ENCODE assay signal across 15 cellular contexts in the genomic region with DNA sequence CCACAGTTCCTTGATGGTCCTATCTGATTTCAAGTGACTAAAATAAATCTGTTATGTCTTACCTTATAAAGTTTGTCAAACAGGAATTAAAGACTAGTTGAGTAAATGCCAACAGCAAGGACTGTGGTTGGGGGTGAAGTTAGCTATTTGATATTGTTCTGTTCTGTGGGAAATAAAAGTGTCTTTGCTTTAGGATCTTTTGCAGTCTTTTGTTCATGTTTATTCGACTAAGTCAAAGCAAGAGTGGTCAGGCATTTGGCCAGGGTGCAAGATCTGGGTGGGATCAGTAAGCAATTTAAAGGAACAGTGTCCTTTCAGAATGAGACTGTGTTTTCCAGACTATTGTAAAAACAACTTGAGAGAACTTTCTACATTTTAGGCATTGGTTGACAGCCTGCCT. TPM values are rescaled to one million over a fixed set of nuclear protein-coding genes. Genes with fewer than 3 reads are reported as not detected.
DNase-seq lines count a peak whose midpoint lies in the region; ATAC-seq, FAIRE-seq and TF ChIP-seq lines count a peak whose summit lies in the region.
"Had no signal": no experiment of that assay in that cellular context is flagged by ENCODE, and none has a peak within 500 bp of the region (broad histone marks: within the 10 kb centered on the region; RNA-seq: fewer than 3 reads in every experiment).

A gene (minus strand): TSS at position 186 of the 400 bp plus-strand sequence. CDS start 2,998 bp downstream, outside the sequence.

- H3K36me3 Mint-ChIP-seq in MCF 10A (ENCODE audit: insufficient read depth, unreplicated experiment) = no peaks in the 10 kb centered on the region

- H3K27me3 Mint-ChIP-seq in MCF 10A (ENCODE audit: insufficient read depth, unreplicated experiment) = no peaks in the 10 kb centered on the region

- H3K9me3 ChIP-seq in breast epithelium = no peaks in the 10 kb centered on the region
- H3K9me3 ChIP-seq in neuron (ENCODE audit: low read length) = no peaks in the 10 kb centered on the region
- no peaks in the 10 kb centered on the region for H3K9me3 ChIP-seq in tibial nerve
- no peaks in the 10 kb centered on the region for H3K9me3 ChIP-seq in Peyer's patch
- no peaks in the 10 kb centered on the region for H3K9me3 ChIP-seq in pancreas

- H3K4me1 Mint-ChIP-seq in MCF 10A (ENCODE audit: insufficient read depth, unreplicated experiment) = no peaks in the 10 kb centered on the region

- peak within 1 kb of the TSS; percentile 16 for H3K4me3 Mint-ChIP-seq in MCF 10A (ENCODE audit: unreplicated experiment)
- H3K4me3 Mint-ChIP-seq: H9 had no signal

- intact Hi-C loops in MCF 10A (cut with micrococcal nuclease) (no loop called here), breast epithelium (cut with DNase I; ENCODE audit: low total_unique reads) (loop anchor here (10.0 kb wide), 1 partner anchor 431 kb away; no protein-coding TSS in a partner anchor), pancreas (cut with DNase I) (no loop called here)

- H3K27me3 ChIP-seq in breast epithelium = no peaks in the 10 kb centered on the region
- H3K27me3 ChIP-seq in neuron (ENCODE audit: insufficient read depth, low read length) = no peaks in the 10 kb centered on the region
- H3K27me3 ChIP-seq in tibial nerve = no peaks in the 10 kb centered on the region
- H3K27me3 ChIP-seq in Peyer's patch = no peaks in the 10 kb centered on the region
- no peaks in the 10 kb centered on the region for H3K27me3 ChIP-seq in pancreas

- TF ChIP-seq CTCF in MCF 10A (IDR thresholded peaks at IDR 0.05; ENCODE audit: unreplicated experiment) (no peak), breast epithelium (IDR thresholded peaks at IDR 0.05) (no peak), astrocyte of the cerebellum (IDR thresholded peaks at IDR 0.05; ENCODE audit: low read depth, low read length, missing control alignments) (no peak), tibial nerve (IDR thresholded peaks at IDR 0.05) (no peak), Peyer's patch (IDR thresholded peaks at IDR 0.05) (no peak), pancreas (IDR thresholded peaks at IDR 0.05) (no peak)

- TF ChIP-seq EP300 in tibial nerve (IDR thresholded peaks at IDR 0.05) = no peak

- no peak within 1 kb of the TSS for H3K27ac ChIP-seq in breast epithelium
- H3K27ac ChIP-seq in tibial nerve = peak within 1 kb of the TSS; percentile 1 to 60 (median 32)
- H3K27ac ChIP-seq in Peyer's patch = no peak within 1 kb of the TSS
- no peak within 1 kb of the TSS for H3K27ac ChIP-seq in pancreas
- H3K27ac ChIP-seq: C4-2B had no signal

- ATAC-seq in pancreas = no peak

- H3K4me3 ChIP-seq in breast epithelium (no peak within 1 kb of the TSS), astrocyte of the cerebellum (ENCODE audit: low read depth, low read length) (no peak within 1 kb of the TSS), neuron (ENCODE audit: low read length) (no peak within 1 kb of the TSS), tibial nerve (peak within 1 kb of the TSS; percentile 3 to 41 (median 12)), Peyer's patch (no peak within 1 kb of the TSS), pancreas (no peak within 1 kb of the TSS)

- no peak for DNase-seq in MCF 10A (ENCODE audit: unreplicated experiment)
- DNase-seq in breast epithelium (ENCODE audit: low spot score in 2 of 2) = no peak
- DNase-seq in astrocyte of the cerebellum (ENCODE audit: low read depth) = peak; percentile 16
- no peak for DNase-seq in tibial nerve (ENCODE audit: low spot score in 2 of 2)
- DNase-seq in Peyer's patch = no peak
- DNase-seq in NK-92 (lab: John Stamatoyannopoulos, UW; ENCODE audit: unreplicated experiment) = no peak
- DNase-seq in pancreas = no peak
- DNase-seq: EL, H9, Karpas-422, MV-4-11, NCI-H146, NCI-H774 had no signal

- POLR2A ChIA-PET in MCF 10A (lab: Yijun Ruan, JAX) = interaction anchor here (0.6 to 1.9 kb wide), 6 partner anchors 12 to 354 kb away, joined by 3 to 8 read pairs (median 4); a partner anchor contains a TSS

- H3K4me1 ChIP-seq in breast epithelium (no peaks in the 10 kb centered on the region), neuron (ENCODE audit: insufficient read depth, low read length) (no peaks in the 10 kb centered on the region), tibial nerve (peaks cover 0 to 7% (median 0%) of the 10 kb centered on the region in 4 donors), Peyer's patch (no peaks in the 10 kb centered on the region), pancreas (no peaks in the 10 kb centered on the region)

- no TSS peak for BruUV-seq in MCF 10A (replicated peaks; lab: Mats Ljungman, UMichigan)

- H3K9me3 Mint-ChIP-seq in MCF 10A (ENCODE audit: unreplicated experiment) = no peaks in the 10 kb centered on the region
- H3K9me3 Mint-ChIP-seq: H9 had no signal

- no peak within 1 kb of the TSS for H3K27ac Mint-ChIP-seq in MCF 10A (ENCODE audit: low read depth, unreplicated experiment)

- in situ Hi-C loops in astrocyte of the cerebellum (cut with HindIII; ENCODE audit: low sequenced_read_pairs) = loop anchor here (10.0 kb wide), 1 partner anchor 111 kb away; no protein-coding TSS in a partner anchor

- H3K36me3 ChIP-seq in breast epithelium (no peaks in the 10 kb centered on the region), neuron (ENCODE audit: insufficient read depth, low read length) (no peaks in the 10 kb centered on the region), tibial nerve (no peaks in the 10 kb centered on the region), Peyer's patch (no peaks in the 10 kb centered on the region), pancreas (no peaks in the 10 kb centered on the region)

- CTCF ChIA-PET in MCF 10A (lab: Yijun Ruan, JAX) = interaction anchor here (1.6 to 2.0 kb wide), 2 partner anchors 97 to 112 kb away, joined by 4 to 13 read pairs; no protein-coding TSS in a partner anchor

- peak within 1 kb of the TSS; percentile 68 for H2AFZ ChIP-seq in neuron (ENCODE audit: low read depth, low read length)

- no peak for FAIRE-seq in pancreas (lab: Jason Lieb, UNC)

- WGBS in tibial nerve, 2 donors = 5 to 15% methylated on average over 1 of the region's 1 CpG
- 14 to 25% methylated on average over 1 of the region's 1 CpG for WGBS in pancreas, 2 donors

- TF ChIP-seq POLR2A in breast epithelium (IDR thresholded peaks at IDR 0.05) = no peak
- TF ChIP-seq POLR2A in tibial nerve (IDR thresholded peaks at IDR 0.05) = no peak
- TF ChIP-seq POLR2A in Peyer's patch (IDR thresholded peaks at IDR 0.05) = no peak

RNA-seq across cellular contexts. Expression of the gene that starts here (rescaled TPM):
- total RNA-seq in MCF 10A (2022) (0.29 and 0.96 TPM in 2 replicates), breast epithelium (1 to 10 TPM; 1.1 to 5.7 (median 4.9) TPM), tibial nerve (100 to 1,000 TPM in 3 of 4 donors, 10 to 100 TPM in 1; 60.0 to 142 (median 122) TPM), Peyer's patch (1 to 10 TPM; 1.4 to 5.8 (median 1.9) TPM), pancreas (1 to 10 TPM in 4 of 6 donors, under 1 TPM in 2; 0.84 to 6.9 (median 2.8) TPM)
- polyA plus RNA-seq in pancreas = 10 to 100 TPM in 1 of 2 donors, 1 to 10 TPM in 1; 9.4 to 14.4 TPM

Comparison
In these comparisons a context has a peak if more than half of its experiments do, and no peak if none do; other contexts are left out.
1. RNA of the gene that starts here (total RNA-seq): 60.0 to 142 TPM in tibial nerve; 1.1 to 5.7 TPM in breast epithelium, 0.84 to 6.9 TPM in pancreas, 1.4 to 5.8 TPM in Peyer's patch and 0.29 to 0.96 TPM in MCF 10A; every median in the first group is over 4 times any median in the second.
2. H3K27ac ChIP-seq: peak in tibial nerve (4 of 4); none in breast epithelium (0 of 2), Peyer's patch (0 of 4) and pancreas (0 of 4).
3. H3K4me3 ChIP-seq: peak in tibial nerve (4 of 4); none in breast epithelium (0 of 3), astrocyte of the cerebellum (single experiment), neuron (single experiment), Peyer's patch (0 of 4) and pancreas (0 of 4).